ENCODE assay signal across 1 cellular context in genomic region chr19:1492474-1493006, GRCh38.
TF ChIP-seq lines count a peak whose summit lies in the region.

No MANE protein-coding gene starts in this region.

TF ChIP-seq in HepG2, 621 proteins besides CTCF, POLR2A, EP300 and RAD21 (continued from another document):
- TF ChIP-seq ARID4A (CRISPR knock-in tag; IDR thresholded peaks at IDR 0.05; ENCODE audit: borderline replicate concordance) (0 out of 2 replicates have a peak, but pooled peaks have one; percentile 30), MATR3 (CRISPR knock-in tag; IDR thresholded peaks at IDR 0.05) (no peak), ZNF589 (CRISPR knock-in tag; conservative IDR thresholded peaks at IDR 0.05) (0 out of 2 replicates have a peak, but pooled peaks have one; percentile 63), KAT7 (CRISPR knock-in tag; IDR thresholded peaks at IDR 0.05; ENCODE audit: borderline replicate concordance) (0 out of 2 replicates have a peak, but pooled peaks have one; percentile 25), AGO2 (optimal IDR thresholded peaks at IDR 0.05; ENCODE audit: low read depth, low read length) (peak; percentile 35), CCDC6 (CRISPR knock-in tag; IDR thresholded peaks at IDR 0.05) (0 out of 2 replicates have a peak, but pooled peaks have one; percentile 11), ZNF274 (CRISPR knock-in tag; IDR thresholded peaks at IDR 0.05) (0 out of 2 replicates have a peak, but pooled peaks have one; percentile 10), SOX13 (IDR thresholded peaks at IDR 0.05) (no peak), SOX13 (CRISPR knock-in tag; conservative IDR thresholded peaks at IDR 0.05 in 1 of 2, IDR thresholded peaks at IDR 0.05 in 1 of 2) (no peak), ZNF512B (CRISPR knock-in tag; IDR thresholded peaks at IDR 0.05; ENCODE audit: borderline replicate concordance) (peak; percentile 74; the same call in 1 of the 2 replicates), NR2F2 (IDR thresholded peaks at IDR 0.05; ENCODE audit: borderline replicate concordance, low read depth) (0 out of 2 replicates have a peak, but pooled peaks have one; percentile 11), NRL (CRISPR knock-in tag; IDR thresholded peaks at IDR 0.05; ENCODE audit: borderline replicate concordance) (peak; percentile 50; the same call in 1 of the 2 replicates), HNRNPL (IDR thresholded peaks at IDR 0.05; ENCODE audit: low read depth, low read length) (peak; percentile 100), ELF3 (CRISPR knock-in tag; IDR thresholded peaks at IDR 0.05) (peak; percentile 42; the same call in 1 of the 2 replicates), ZNF703 (CRISPR knock-in tag; IDR thresholded peaks at IDR 0.05; ENCODE audit: borderline replicate concordance) (no peak), LCORL (IDR thresholded peaks at IDR 0.05) (no peak), LCORL (CRISPR knock-in tag; IDR thresholded peaks at IDR 0.05) (no peak; the same call in 1 of the 2 replicates), ZNF709 (CRISPR knock-in tag; IDR thresholded peaks at IDR 0.05) (0 out of 2 replicates have a peak, but pooled peaks have one; percentile 16), ZNF235 (CRISPR knock-in tag; IDR thresholded peaks at IDR 0.05; ENCODE audit: borderline replicate concordance) (no peak), ZNF768 (CRISPR knock-in tag; IDR thresholded peaks at IDR 0.05) (peak; percentile 8; the same call in 1 of the 2 replicates), THAP7 (CRISPR knock-in tag; IDR thresholded peaks at IDR 0.05) (0 out of 2 replicates have a peak, but pooled peaks have one; percentile 58), ZNF292 (CRISPR knock-in tag; IDR thresholded peaks at IDR 0.05; ENCODE audit: borderline replicate concordance, low read depth) (0 out of 2 replicates have a peak, but pooled peaks have one; percentile 31), RFX1 (IDR thresholded peaks at IDR 0.05) (no peak), TEAD3 (CRISPR knock-in tag; optimal IDR thresholded peaks at IDR 0.05; ENCODE audit: borderline replicate concordance) (peak; percentile 44), ZMYM2 (CRISPR knock-in tag; IDR thresholded peaks at IDR 0.05) (peak; percentile 18; the same call in 1 of the 2 replicates), KLF12 (CRISPR knock-in tag; IDR thresholded peaks at IDR 0.05; ENCODE audit: borderline replicate concordance) (peak; percentile 45; the same call in 1 of the 2 replicates), GABPA (IDR thresholded peaks at IDR 0.05; ENCODE audit: low read depth, low read length) (no peak), GABPA (CRISPR knock-in tag; IDR thresholded peaks at IDR 0.05; ENCODE audit: low read depth) (0 out of 2 replicates have a peak, but pooled peaks have one; percentile 9), CEBPG (CRISPR knock-in tag; IDR thresholded peaks at IDR 0.05) (no peak), TMF1 (CRISPR knock-in tag; IDR thresholded peaks at IDR 0.05; ENCODE audit: low read depth) (no peak), ZNF687 (CRISPR knock-in tag; IDR thresholded peaks at IDR 0.05) (peak; percentile 86), MTERF4 (CRISPR knock-in tag; IDR thresholded peaks at IDR 0.05) (peak; percentile 39; the same call in 1 of the 2 replicates), MLX (CRISPR knock-in tag; IDR thresholded peaks at IDR 0.05) (0 out of 2 replicates have a peak, but pooled peaks have one; percentile 8), ZNF460 (CRISPR knock-in tag; IDR thresholded peaks at IDR 0.05; ENCODE audit: borderline replicate concordance) (no peak), GABPB1 (CRISPR knock-in tag; IDR thresholded peaks at IDR 0.05) (peak; percentile 51), GTF3A (CRISPR knock-in tag; conservative IDR thresholded peaks at IDR 0.05) (no peak), ZGPAT (CRISPR knock-in tag; IDR thresholded peaks at IDR 0.05) (peak; percentile 35; the same call in 1 of the 2 replicates), UBTF (CRISPR knock-in tag; IDR thresholded peaks at IDR 0.05) (peak; percentile 51; the same call in 1 of the 2 replicates), SCMH1 (CRISPR knock-in tag; IDR thresholded peaks at IDR 0.05; ENCODE audit: borderline replicate concordance) (no peak)
TF ChIP-seq in HepG2: peak in this region for 62.
